ENCODE assay signal across 8 cellular contexts in genomic region chr19:43446746-43447489, GRCh38. TPM values are rescaled to one million over a fixed set of nuclear protein-coding genes. Genes with fewer than 3 reads are reported as not detected.
DNase-seq lines count a peak whose midpoint lies in the region; ATAC-seq, FAIRE-seq and TF ChIP-seq lines count a peak whose summit lies in the region.

No MANE protein-coding gene starts in this region.

- H3K27me3 ChIP-seq in MG63, result no peaks in the 10 kb centered on the region

- H3K36me3 Mint-ChIP-seq in progenitor cell of endocrine pancreas (ENCODE audit: insufficient read depth), result no peaks in the 10 kb centered on the region

- DNase-seq in GF-D8 (lab: John Stamatoyannopoulos, UW), result peak; percentile 17
- DNase-seq in MG63, result peak; percentile 55
- DNase-seq in activated naive CD4-positive, alpha-beta T cell treated with anti-CD3 and anti-CD28 coated beads, Interleukin-2, amount 50 U/mL, for 16 hours, result peak; percentile 76
- peak; percentile 60 to 92 (median 84) for DNase-seq in head of caudate nucleus
- peak; percentile 69 for DNase-seq in progenitor cell of endocrine pancreas (ENCODE audit: low spot score, unreplicated experiment)
- peak; percentile 76 for DNase-seq in urothelium cell line (ENCODE audit: low spot score)

- intact Hi-C loops in head of caudate nucleus (cut with DNase I), result loop anchor here (2.0 to 5.0 kb wide), 2 partner anchors 55 to 72 kb away; partner anchors contain the start of gene PHLDB3

- H3K9me3 ChIP-seq in MG63, result no peaks in the 10 kb centered on the region

- no peaks in the 10 kb centered on the region for H3K36me3 ChIP-seq in MG63

- ATAC-seq in SK-N-SH treated with all-trans-retinoic acid at 6 μM for 48 hours, result peak; percentile 93
- no peak for ATAC-seq in HG03354 (IDR thresholded peaks at IDR 0.05; ENCODE audit: poor library complexity, severe bottlenecking, unreplicated experiment)

- no peak overlapping the region for H3K4me3 ChIP-seq in MG63

- no peak for FAIRE-seq in urothelium cell line (lab: Jason Lieb, UNC)

- H3K4me1 Mint-ChIP-seq in progenitor cell of endocrine pancreas (ENCODE audit: low read depth), result no peaks in the 10 kb centered on the region

- H3K9me3 Mint-ChIP-seq in progenitor cell of endocrine pancreas (ENCODE audit: low read depth), result no peaks in the 10 kb centered on the region

- H3K27me3 Mint-ChIP-seq in progenitor cell of endocrine pancreas, result peaks cover 13% of the 10 kb centered on the region

- H3K27ac Mint-ChIP-seq in progenitor cell of endocrine pancreas, result no peak overlapping the region

- H3K4me3 Mint-ChIP-seq in progenitor cell of endocrine pancreas (ENCODE audit: low read depth), result no peak overlapping the region

- TF ChIP-seq CTCF in progenitor cell of endocrine pancreas (IDR thresholded peaks at IDR 0.05; ENCODE audit: unreplicated experiment), result peak; percentile 95

TF ChIP-seq in SK-N-SH treated with all-trans-retinoic acid at 6 μM for 48 hours, 23 proteins besides CTCF, POLR2A, EP300 and RAD21:
- TF ChIP-seq TCF4 (CRISPR knock-in tag; IDR thresholded peaks at IDR 0.05; ENCODE audit: borderline replicate concordance) (no peak), PPARA (CRISPR knock-in tag; IDR thresholded peaks at IDR 0.05; ENCODE audit: borderline replicate concordance) (no peak), CSDC2 (CRISPR knock-in tag; IDR thresholded peaks at IDR 0.05) (no peak), POU6F1 (CRISPR knock-in tag; IDR thresholded peaks at IDR 0.05; ENCODE audit: borderline replicate concordance, low read depth) (no peak), ARNTL (CRISPR knock-in tag; IDR thresholded peaks at IDR 0.05; ENCODE audit: borderline replicate concordance, low read depth) (no peak), CSRNP3 (CRISPR knock-in tag; IDR thresholded peaks at IDR 0.05) (no peak), ZNF565 (CRISPR knock-in tag; conservative IDR thresholded peaks at IDR 0.05; ENCODE audit: low read depth) (no peak), GLIS3 (CRISPR knock-in tag; IDR thresholded peaks at IDR 0.05) (no peak), ESRRG (CRISPR knock-in tag; IDR thresholded peaks at IDR 0.05) (no peak), ISL1 (CRISPR knock-in tag; IDR thresholded peaks at IDR 0.05) (no peak), PATZ1 (CRISPR knock-in tag; IDR thresholded peaks at IDR 0.05; ENCODE audit: borderline replicate concordance) (no peak), TOX (CRISPR knock-in tag; IDR thresholded peaks at IDR 0.05; ENCODE audit: borderline replicate concordance) (no peak), RARB (CRISPR knock-in tag; IDR thresholded peaks at IDR 0.05) (no peak), ZFP30 (CRISPR knock-in tag; IDR thresholded peaks at IDR 0.05) (no peak), BACH2 (CRISPR knock-in tag; IDR thresholded peaks at IDR 0.05; ENCODE audit: borderline replicate concordance) (no peak), SNAI2 (CRISPR knock-in tag; IDR thresholded peaks at IDR 0.05) (no peak), OSR1 (CRISPR knock-in tag; IDR thresholded peaks at IDR 0.05) (no peak), CREB5 (CRISPR knock-in tag; IDR thresholded peaks at IDR 0.05; ENCODE audit: low read depth) (no peak), ZFP3 (CRISPR knock-in tag; IDR thresholded peaks at IDR 0.05) (no peak), ZNF8 (CRISPR knock-in tag; IDR thresholded peaks at IDR 0.05) (no peak)

RNA-seq across cellular contexts. Expression of gene LYPD3, which starts 18.5 kb away (rescaled TPM):
- not detected in 2 replicates for total RNA-seq in MG63 (2014; rRNA removed; shearing (Covaris generic); ENCODE audit: low replicate concordance)
- total RNA-seq in progenitor cell of endocrine pancreas, result 0.47 and 0.60 TPM in 2 replicates

RNA-seq across cellular contexts. Expression of gene TEX101, which starts 32.2 kb away (rescaled TPM):
- not detected in 2 replicates for total RNA-seq in MG63 (2014; rRNA removed; shearing (Covaris generic); ENCODE audit: low replicate concordance)
- not detected in 2 replicates for total RNA-seq in progenitor cell of endocrine pancreas

RNA-seq across cellular contexts. Expression of gene PHLDB3, which starts 57.6 kb away (rescaled TPM):
- total RNA-seq in MG63 (2014; rRNA removed; shearing (Covaris generic); ENCODE audit: low replicate concordance), result 3.5 and 10.5 TPM in 2 replicates
- 20.3 and 23.4 TPM in 2 replicates for total RNA-seq in progenitor cell of endocrine pancreas

Comparison
In these comparisons a context has a peak if more than half of its experiments do, and no peak if none do; other contexts are left out.
1. DNase-seq: peak in every context shown above with its lines; median percentile 84 in head of caudate nucleus; 76 in activated naive CD4-positive, alpha-beta T cell treated with anti-CD3 and anti-CD28 coated beads, Interleukin-2, amount 50 U/mL, for 16 hours; 76 in urothelium cell line; 69 in progenitor cell of endocrine pancreas; 55 in MG63; 17 in GF-D8.